ENCODE assay signal across 20 cellular contexts in the genomic region with DNA sequence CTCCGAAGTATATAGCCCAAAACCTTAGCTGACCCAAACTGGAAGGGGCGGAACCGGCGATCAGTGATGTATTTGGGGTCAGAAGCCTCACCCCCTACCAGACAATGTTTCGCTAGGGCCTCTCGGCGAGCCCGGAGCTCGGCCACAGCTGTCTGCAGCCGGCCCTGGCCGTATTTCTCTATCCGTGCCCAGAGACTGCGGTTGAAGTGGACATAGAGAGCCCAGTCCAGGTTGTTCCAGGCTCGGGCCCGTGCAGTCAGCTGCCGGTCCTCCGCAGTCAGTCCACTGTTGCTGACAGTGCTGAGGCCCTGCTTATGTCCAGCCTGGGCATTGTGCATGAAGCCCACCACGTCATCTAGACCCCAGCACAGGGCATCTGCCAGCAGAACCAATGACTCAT. TPM values are rescaled to one million over a fixed set of nuclear protein-coding genes. Genes with fewer than 3 reads are reported as not detected.
DNase-seq lines count a peak whose midpoint lies in the region; TF ChIP-seq lines count a peak whose summit lies in the region.
"Had no signal": no experiment of that assay in that cellular context is flagged by ENCODE, and none has a peak within 500 bp of the region (broad histone marks: within the 10 kb centered on the region; RNA-seq: fewer than 3 reads in every experiment).

No MANE protein-coding gene starts in this region.

- peaks cover 30 to 79% (median 47%) of the 10 kb centered on the region in 4 donors for H3K4me1 Mint-ChIP-seq in CD4-positive, alpha-beta memory T cell
- H3K4me1 Mint-ChIP-seq in IgD-negative memory B cell (peaks cover 17 to 28% (median 26%) of the 10 kb centered on the region in 3 donors), endodermal cell (peaks cover 16% of the 10 kb centered on the region), neural progenitor cell (peaks cover 19% of the 10 kb centered on the region)

- H3F3A ChIP-seq in neural progenitor cell (ENCODE audit: low read depth): peaks cover 24% of the 10 kb centered on the region

- no peak overlapping the region for H3K27ac ChIP-seq in CD4-positive, alpha-beta memory T cell (ENCODE audit: low read depth, low read length)
- H3K27ac ChIP-seq in endodermal cell (ENCODE audit: low read depth, low read length) (no peak overlapping the region), neural progenitor cell (no peak overlapping the region)
- H3K27ac ChIP-seq: breast epithelium, esophagus muscularis mucosa, left ventricle myocardium inferior, upper lobe of left lung had no signal

- H3K4me2 ChIP-seq in neural progenitor cell: no peak overlapping the region

- no peaks in the 10 kb centered on the region for H3K9me3 ChIP-seq in CD4-positive, alpha-beta memory T cell (ENCODE audit: control insufficient read depth in 1 of 2, low read length in 2 of 2)
- H3K9me3 ChIP-seq in endodermal cell (ENCODE audit: control insufficient read depth, low read length) (no peaks in the 10 kb centered on the region), neural progenitor cell (ENCODE audit: low read depth) (no peaks in the 10 kb centered on the region)
- H3K9me3 ChIP-seq: breast epithelium, esophagus muscularis mucosa, left ventricle myocardium inferior, neutrophil, upper lobe of left lung had no signal

- H2AFZ ChIP-seq in neural progenitor cell (replicated peaks): no peak overlapping the region

- peaks cover 13% of the 10 kb centered on the region for H3K36me3 ChIP-seq in CD4-positive, alpha-beta memory T cell (ENCODE audit: insufficient read depth, low read length)
- H3K36me3 ChIP-seq in endodermal cell (ENCODE audit: control insufficient read depth, insufficient read depth, low read length): peaks cover 20% of the 10 kb centered on the region
- H3K36me3 ChIP-seq in neural progenitor cell: no peaks in the 10 kb centered on the region
- H3K36me3 ChIP-seq: breast epithelium had no signal

- 96 to 98% methylated on average over 9 to 18 of the region's 18 CpGs for WGBS in endodermal cell (ENCODE audit: insufficient coverage in 1 of 2, insufficient read length in 1 of 2), 2 experiments

- H4K20me1 ChIP-seq in neural progenitor cell (ENCODE audit: low read depth): peaks cover 26% of the 10 kb centered on the region

- no peak overlapping the region for H3K9ac ChIP-seq in endodermal cell (ENCODE audit: extremely low read depth, low read length, poor library complexity, severe bottlenecking)
- no peak overlapping the region for H3K9ac ChIP-seq in neural progenitor cell

- POLR2A ChIA-PET in CD4-positive, alpha-beta memory T cell (lab: Charles Lee; ENCODE audit: partially characterized antibody): interaction anchor here (1.5 to 6.4 kb wide), 5 partner anchors 8 to 57 kb away, joined by 4 to 73 read pairs (median 30); partner anchors contain the start of genes GAL3ST4, GPC2, LAMTOR4 and STAG3

- CTCF ChIA-PET in CD4-positive, alpha-beta memory T cell (lab: Charles Lee; ENCODE audit: partially characterized antibody): interaction anchor here (1.5 to 2.3 kb wide), 2 partner anchors 30 to 58 kb away, joined by 7 to 8 read pairs; no protein-coding TSS in a partner anchor

- H3K27ac Mint-ChIP-seq in CD4-positive, alpha-beta memory T cell: peak overlapping the region in 4 of 7 donors; percentile 23 to 84 (median 36)
- peak overlapping the region in 2 of 3 donors; percentile 53 to 95 for H3K27ac Mint-ChIP-seq in IgD-negative memory B cell
- H3K27ac Mint-ChIP-seq in endodermal cell: no peak overlapping the region
- no peak overlapping the region for H3K27ac Mint-ChIP-seq in neural progenitor cell

- intact Hi-C loops in CD4-positive, alpha-beta memory T cell (cut with micrococcal nuclease): no loop called here

- no peaks in the 10 kb centered on the region for H3K27me3 ChIP-seq in CD4-positive, alpha-beta memory T cell (ENCODE audit: insufficient read depth, low read length)
- H3K27me3 ChIP-seq in endodermal cell (ENCODE audit: control insufficient read depth, insufficient read depth, low read length, poor library complexity, severe bottlenecking): no peaks in the 10 kb centered on the region
- no peaks in the 10 kb centered on the region for H3K27me3 ChIP-seq in neural progenitor cell
- H3K27me3 ChIP-seq: breast epithelium, esophagus muscularis mucosa, upper lobe of left lung had no signal

- H3K79me2 ChIP-seq in neural progenitor cell (ENCODE audit: low read depth): no peaks in the 10 kb centered on the region

- no peak for TF ChIP-seq CTCF in endodermal cell (conservative IDR thresholded peaks at IDR 0.05)
- TF ChIP-seq CTCF in neural progenitor cell (IDR thresholded peaks at IDR 0.05): no peak

- no peaks in the 10 kb centered on the region for H3K9me3 Mint-ChIP-seq in CD4-positive, alpha-beta memory T cell
- H3K9me3 Mint-ChIP-seq in IgD-negative memory B cell (no peaks in the 10 kb centered on the region), endodermal cell (no peaks in the 10 kb centered on the region), neural progenitor cell (no peaks in the 10 kb centered on the region)
- H3K9me3 Mint-ChIP-seq: effector memory CD8-positive, alpha-beta T cell had no signal

- H3K36me3 Mint-ChIP-seq in CD4-positive, alpha-beta memory T cell: peaks cover 4 to 25% of the 10 kb centered on the region in 2 donors
- peaks cover 2% of the 10 kb centered on the region for H3K36me3 Mint-ChIP-seq in IgD-negative memory B cell
- peaks cover 15% of the 10 kb centered on the region for H3K36me3 Mint-ChIP-seq in endodermal cell (ENCODE audit: low read depth)
- peaks cover 3% of the 10 kb centered on the region for H3K36me3 Mint-ChIP-seq in neural progenitor cell

- no peak for DNase-seq in CD4-positive, alpha-beta memory T cell
- DNase-seq in endodermal cell (no peak), neural progenitor cell (ENCODE audit: low spot score) (no peak), NAMALWA (ENCODE audit: low spot score) (no peak), ureter (ENCODE audit: low spot score) (no peak), dedifferentiated amniotic fluid mesenchymal stem cell (ENCODE audit: extremely low spot score) (no peak)
- DNase-seq in stimulated activated CD4-positive, alpha-beta T cell treated with anti-CD3 and anti-CD28 coated beads, Interleukin-15, amount 100 ng/mL, for 24 hours: no peak
- DNase-seq: effector memory CD8-positive, alpha-beta T cell; GDM1; hippocampal formation; left ventricle myocardium inferior; midbrain; NCI-H1092; NCI-H1930; NCI-H526 treated with DMSO at 0.1 percent for 48 hours had no signal

- peaks cover 54% of the 10 kb centered on the region for H3K4me1 ChIP-seq in CD4-positive, alpha-beta memory T cell (ENCODE audit: insufficient read depth, low read length)
- H3K4me1 ChIP-seq in endodermal cell (ENCODE audit: control insufficient read depth, insufficient read depth, low read length) (peaks cover 8% of the 10 kb centered on the region), neural progenitor cell (no peaks in the 10 kb centered on the region)

- no peaks in the 10 kb centered on the region for H3K27me3 Mint-ChIP-seq in CD4-positive, alpha-beta memory T cell
- H3K27me3 Mint-ChIP-seq in IgD-negative memory B cell (no peaks in the 10 kb centered on the region), endodermal cell (ENCODE audit: insufficient read depth) (peaks cover 9% of the 10 kb centered on the region), neural progenitor cell (ENCODE audit: insufficient read depth, low read depth) (peaks cover 16% of the 10 kb centered on the region)

- H3K4me3 Mint-ChIP-seq in CD4-positive, alpha-beta memory T cell: peak overlapping the region in 6 of 8 donors; percentile 33 to 86 (median 62)
- H3K4me3 Mint-ChIP-seq in IgD-negative memory B cell: peak overlapping the region; percentile 9 to 85 (median 64)
- H3K4me3 Mint-ChIP-seq in endodermal cell: peak overlapping the region; percentile 62
- H3K4me3 Mint-ChIP-seq in neural progenitor cell: peak overlapping the region; percentile 86

- no peak overlapping the region for H3K4me3 ChIP-seq in CD4-positive, alpha-beta memory T cell (ENCODE audit: low read length in 2 of 2)
- no peak overlapping the region for H3K4me3 ChIP-seq in endodermal cell (ENCODE audit: low read length)
- H3K4me3 ChIP-seq in neural progenitor cell: no peak overlapping the region
- H3K4me3 ChIP-seq: breast epithelium, esophagus muscularis mucosa, left ventricle myocardium inferior, upper lobe of left lung had no signal

RNA-seq across cellular contexts. Expression of gene TRAPPC14, which starts 1.5 kb away (rescaled TPM):
- total RNA-seq in CD4-positive, alpha-beta memory T cell: 10 to 100 TPM; 68.7 to 73.0 TPM
- polyA plus RNA-seq in CD4-positive, alpha-beta memory T cell: 1 to 10 TPM; 1.4 to 5.5 TPM
- polyA plus RNA-seq in IgD-negative memory B cell: 6.3 TPM
- 10 to 100 TPM; 24.7 to 30.0 TPM for total RNA-seq in endodermal cell
- polyA plus RNA-seq in endodermal cell (2013, experiment 1 of 2): 22.9 TPM
- polyA plus RNA-seq in endodermal cell (2013, experiment 2 of 2): 18.2 TPM
- total RNA-seq in neural progenitor cell (ENCODE audit: low replicate concordance): 4.3 and 13.3 TPM in 2 replicates
- total RNA-seq in ureter: 35.5 TPM

RNA-seq across cellular contexts. Expression of gene GAL3ST4, which starts 8.3 kb away (rescaled TPM):
- total RNA-seq in CD4-positive, alpha-beta memory T cell: 1 to 10 TPM; 8.0 to 8.9 TPM
- polyA plus RNA-seq in CD4-positive, alpha-beta memory T cell: 1 to 10 TPM; 2.3 to 5.0 TPM
- 0.38 TPM for polyA plus RNA-seq in IgD-negative memory B cell
- 1 to 10 TPM; 3.7 to 3.8 TPM for total RNA-seq in endodermal cell
- 13.3 TPM for polyA plus RNA-seq in endodermal cell (2013, experiment 1 of 2)
- polyA plus RNA-seq in endodermal cell (2013, experiment 2 of 2): 13.4 TPM
- 0.90 and 2.5 TPM in 2 replicates for total RNA-seq in neural progenitor cell (ENCODE audit: low replicate concordance)
- 7.1 TPM for total RNA-seq in ureter

RNA-seq across cellular contexts. Expression of gene LAMTOR4, which starts 11.3 kb away (rescaled TPM):
- total RNA-seq in CD4-positive, alpha-beta memory T cell: 100 to 1,000 TPM; 178 to 189 TPM
- polyA plus RNA-seq in CD4-positive, alpha-beta memory T cell: 100 to 1,000 TPM; 423 to 501 TPM
- polyA plus RNA-seq in IgD-negative memory B cell: 443 TPM
- total RNA-seq in endodermal cell (100 to 1,000 TPM; 155 to 188 TPM), neural progenitor cell (ENCODE audit: low replicate concordance) (70.5 and 123 TPM in 2 replicates), ureter (108 TPM)
- 146 TPM for polyA plus RNA-seq in endodermal cell (2013, experiment 1 of 2)
- 131 TPM for polyA plus RNA-seq in endodermal cell (2013, experiment 2 of 2)

RNA-seq across cellular contexts. Expression of gene GPC2, which starts 17.1 kb away (rescaled TPM):
- total RNA-seq in CD4-positive, alpha-beta memory T cell: 10 to 100 TPM; 11.8 to 12.5 TPM
- polyA plus RNA-seq in CD4-positive, alpha-beta memory T cell: under 1 TPM in 1 of 2 donors, not detected in 1; 0.73 TPM
- polyA plus RNA-seq in IgD-negative memory B cell: 0.23 TPM
- total RNA-seq in endodermal cell: 10 to 100 TPM; 39.3 to 56.1 TPM
- 130 TPM for polyA plus RNA-seq in endodermal cell (2013, experiment 1 of 2)
- 122 TPM for polyA plus RNA-seq in endodermal cell (2013, experiment 2 of 2)
- total RNA-seq in neural progenitor cell (ENCODE audit: low replicate concordance): 17.0 and 61.0 TPM in 2 replicates
- 5.1 TPM for total RNA-seq in ureter

RNA-seq across cellular contexts. Expression of gene STAG3, which starts 17.7 kb away (rescaled TPM):
- 1 to 10 TPM; 6.5 to 7.7 TPM for total RNA-seq in CD4-positive, alpha-beta memory T cell
- 1 to 10 TPM; 1.6 to 3.7 TPM for polyA plus RNA-seq in CD4-positive, alpha-beta memory T cell
- 61.5 TPM for polyA plus RNA-seq in IgD-negative memory B cell
- total RNA-seq in endodermal cell (1 to 10 TPM; 1.2 to 3.3 TPM), neural progenitor cell (ENCODE audit: low replicate concordance) (0.58 and 1.2 TPM in 2 replicates), ureter (1.9 TPM)
- 1.4 TPM for polyA plus RNA-seq in endodermal cell (2013, experiment 1 of 2)
- polyA plus RNA-seq in endodermal cell (2013, experiment 2 of 2): 1.7 TPM

Comparison
In these comparisons a context has a peak if more than half of its experiments do, and no peak if none do; other contexts are left out.
1. H3K27ac Mint-ChIP-seq: peak in CD4-positive, alpha-beta memory T cell (4 of 7) and IgD-negative memory B cell (2 of 3); none in endodermal cell (single experiment) and neural progenitor cell (single experiment).
2. Peak in every context shown above with its lines, with median percentiles within 50 percentile points of each other: H3K4me3 Mint-ChIP-seq.